Comparison of ENCODE assay signal across 17 cellular contexts in the genomic region with DNA sequence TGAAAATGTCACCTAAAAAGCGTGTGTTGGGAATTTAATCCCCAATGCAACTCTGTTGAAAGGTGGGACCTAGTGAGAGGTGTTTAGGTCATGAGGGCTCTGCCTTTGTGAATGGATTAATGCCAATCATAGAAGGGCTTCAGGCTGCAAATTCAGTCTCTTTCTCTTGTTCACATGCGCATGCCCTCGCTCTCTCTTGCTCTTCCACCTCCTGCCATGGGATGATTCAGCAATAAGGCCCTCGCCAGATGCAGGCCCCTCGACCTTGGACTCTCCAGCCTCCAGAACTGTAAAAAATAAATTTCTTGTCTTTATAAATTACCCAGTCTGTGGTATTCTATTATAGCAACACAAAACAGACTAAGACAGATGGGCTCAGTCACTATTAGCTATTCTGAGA. TPM values are rescaled to one million over a fixed set of nuclear protein-coding genes. Genes with fewer than 3 reads are reported as not detected.
DNase-seq lines count a peak whose midpoint lies in the region; ATAC-seq and TF ChIP-seq lines count a peak whose summit lies in the region.
"Had no signal": no experiment of that assay in that cellular context is flagged by ENCODE, and none has a peak within 500 bp of the region (broad histone marks: within the 10 kb centered on the region; RNA-seq: fewer than 3 reads in every experiment).

No MANE protein-coding gene starts in this region.

- CTCF ChIA-PET in CD4-positive, alpha-beta memory T cell (lab: Charles Lee; ENCODE audit: partially characterized antibody): interaction anchor here (1.5 to 1.6 kb wide), 2 partner anchors 14 to 70 kb away, joined by 3 to 4 read pairs; no protein-coding TSS in a partner anchor
- CTCF ChIA-PET in activated CD8-positive, alpha-beta T cell treated with anti-CD3 and anti-CD28 coated beads, Interleukin-2, amount 10 ng/mL, durations not matched to agents 7 days and 5 days (lab: Charles Lee): interaction anchor here (1.2 to 2.4 kb wide), 3 partner anchors 11 to 65 kb away, joined by 4 to 7 read pairs (median 4); no protein-coding TSS in a partner anchor
- CTCF ChIA-PET in naive thymus-derived CD4-positive, alpha-beta T cell (lab: Charles Lee): no interaction called here

- no peaks in the 10 kb centered on the region for H3K9me3 Mint-ChIP-seq in CD4-positive, alpha-beta memory T cell
- peaks cover 4% of the 10 kb centered on the region; the same call in 1 of the 3 replicates for H3K9me3 Mint-ChIP-seq in GM23338
- no peaks in the 10 kb centered on the region for H3K9me3 Mint-ChIP-seq in activated CD8-positive, alpha-beta T cell treated with anti-CD3 and anti-CD28 coated beads, Interleukin-2, amount 10 ng/mL, durations not matched to agents 7 days and 5 days (ENCODE audit: insufficient read depth)
- peaks cover 0 to 2% (median 0%) of the 10 kb centered on the region in 11 donors for H3K9me3 Mint-ChIP-seq in naive thymus-derived CD4-positive, alpha-beta T cell

- no peaks in the 10 kb centered on the region for H3K9me3 ChIP-seq in CD4-positive, alpha-beta memory T cell (ENCODE audit: control insufficient read depth in 1 of 2, low read length in 2 of 2)
- H3K9me3 ChIP-seq in naive thymus-derived CD4-positive, alpha-beta T cell (ENCODE audit: control insufficient read depth in 2 of 3, low read length in 3 of 3): no peaks in the 10 kb centered on the region
- no peaks in the 10 kb centered on the region for H3K9me3 ChIP-seq in effector memory CD4-positive, alpha-beta T cell (ENCODE audit: control insufficient read depth, low read length)
- H3K9me3 ChIP-seq: thoracic aorta had no signal

- peak overlapping the region in 4 of 7 donors; percentile 27 to 96 (median 76) for H3K27ac Mint-ChIP-seq in CD4-positive, alpha-beta memory T cell
- no peak overlapping the region for H3K27ac Mint-ChIP-seq in GM23338
- H3K27ac Mint-ChIP-seq in activated CD8-positive, alpha-beta T cell treated with anti-CD3 and anti-CD28 coated beads, Interleukin-2, amount 10 ng/mL, durations not matched to agents 7 days and 5 days: peak overlapping the region; percentile 28
- peak overlapping the region in 5 of 9 donors; percentile 47 to 94 (median 85) for H3K27ac Mint-ChIP-seq in naive thymus-derived CD4-positive, alpha-beta T cell

- H4K20me1 ChIP-seq in GM23338 (replicated peaks; ENCODE audit: insufficient read depth): no peaks in the 10 kb centered on the region

- DNase-seq in CD4-positive, alpha-beta memory T cell: no peak
- DNase-seq in GM23338 (ENCODE audit: low spot score): no peak
- DNase-seq in activated CD8-positive, alpha-beta T cell treated with anti-CD3 and anti-CD28 coated beads, Interleukin-2, amount 10 ng/mL, durations not matched to agents 7 days and 5 days: no peak
- DNase-seq in naive thymus-derived CD4-positive, alpha-beta T cell: no peak
- no peak for DNase-seq in effector memory CD4-positive, alpha-beta T cell
- no peak for DNase-seq in brain microvascular endothelial cell
- DNase-seq: activated CD4-positive, CD25-positive, alpha-beta regulatory T cell treated with anti-CD3 and anti-CD28 coated beads, Interleukin-2, amount 50 U/mL, for 72 hours; activated CD8-positive, alpha-beta memory T cell treated with anti-CD3 and anti-CD28 coated beads, Interleukin-2, amount 50 U/mL, for 48 hours; activated naive CD4-positive, alpha-beta T cell; GM23248; left ventricle myocardium superior; NCI-H146; NCI-H2171; retina had no signal

- TF ChIP-seq CTCF in GM23338 (conservative IDR thresholded peaks at IDR 0.05; ENCODE audit: low read depth in 2 of 2): no peak
- no peak for TF ChIP-seq CTCF in brain microvascular endothelial cell (IDR thresholded peaks at IDR 0.05; ENCODE audit: low read depth, low read length, missing control alignments)

- no peak for TF ChIP-seq POLR2A in GM18505 (IDR thresholded peaks at IDR 0.05; ENCODE audit: borderline replicate concordance, extremely low read depth, insufficient read depth, insufficient read length)

- POLR2A ChIA-PET in CD4-positive, alpha-beta memory T cell (lab: Charles Lee; ENCODE audit: partially characterized antibody): interaction anchor here (1.1 kb wide), 1 partner anchor 54 kb away, joined by 5 read pairs; no protein-coding TSS in a partner anchor
- POLR2A ChIA-PET in activated CD8-positive, alpha-beta T cell treated with anti-CD3 and anti-CD28 coated beads, Interleukin-2, amount 10 ng/mL, durations not matched to agents 7 days and 5 days (lab: Charles Lee): interaction anchor here (1.2 kb wide), 1 partner anchor 23 kb away, joined by 3 read pairs; no protein-coding TSS in a partner anchor
- POLR2A ChIA-PET in naive thymus-derived CD4-positive, alpha-beta T cell (lab: Charles Lee): interaction anchor here (0.6 to 3.0 kb wide), 2 partner anchors 27 to 59 kb away, joined by 3 to 13 read pairs; no protein-coding TSS in a partner anchor

- no peak overlapping the region for H3K4me3 ChIP-seq in CD4-positive, alpha-beta memory T cell (ENCODE audit: low read length in 2 of 2)
- no peak overlapping the region for H3K4me3 ChIP-seq in GM23338
- no peak overlapping the region for H3K4me3 ChIP-seq in naive thymus-derived CD4-positive, alpha-beta T cell (ENCODE audit: low read length)
- no peak overlapping the region for H3K4me3 ChIP-seq in effector memory CD4-positive, alpha-beta T cell (ENCODE audit: insufficient read depth, low read depth, low read length, poor library complexity, severe bottlenecking)
- no peak overlapping the region for H3K4me3 ChIP-seq in brain microvascular endothelial cell (ENCODE audit: low read depth, low read length)
- H3K4me3 ChIP-seq: GM23248, thoracic aorta had no signal

- in situ Hi-C loops in brain microvascular endothelial cell (cut with HindIII; ENCODE audit: low pct_ligation_motif_present, low sequenced_read_pairs): no loop called here

- peaks cover 49 to 74% (median 61%) of the 10 kb centered on the region in 4 donors for H3K4me1 Mint-ChIP-seq in CD4-positive, alpha-beta memory T cell
- H3K4me1 Mint-ChIP-seq in GM23338: peaks cover 23% of the 10 kb centered on the region
- peaks cover 80% of the 10 kb centered on the region for H3K4me1 Mint-ChIP-seq in activated CD8-positive, alpha-beta T cell treated with anti-CD3 and anti-CD28 coated beads, Interleukin-2, amount 10 ng/mL, durations not matched to agents 7 days and 5 days (ENCODE audit: low read depth)
- peaks cover 45 to 66% (median 60%) of the 10 kb centered on the region in 7 donors for H3K4me1 Mint-ChIP-seq in naive thymus-derived CD4-positive, alpha-beta T cell

- H3K4me3 Mint-ChIP-seq in CD4-positive, alpha-beta memory T cell: no peak overlapping the region
- no peak overlapping the region for H3K4me3 Mint-ChIP-seq in GM23338
- H3K4me3 Mint-ChIP-seq in activated CD8-positive, alpha-beta T cell treated with anti-CD3 and anti-CD28 coated beads, Interleukin-2, amount 10 ng/mL, durations not matched to agents 7 days and 5 days: no peak overlapping the region
- no peak overlapping the region for H3K4me3 Mint-ChIP-seq in naive thymus-derived CD4-positive, alpha-beta T cell

- no peaks in the 10 kb centered on the region for H3K79me2 ChIP-seq in GM23338 (replicated peaks; ENCODE audit: insufficient read depth)

- H3K36me3 Mint-ChIP-seq in CD4-positive, alpha-beta memory T cell: peaks cover 7 to 15% of the 10 kb centered on the region in 2 donors
- H3K36me3 Mint-ChIP-seq in GM23338 (ENCODE audit: low read depth): peaks cover 3% of the 10 kb centered on the region; the same call in 2 of the 3 replicates
- H3K36me3 Mint-ChIP-seq in activated CD8-positive, alpha-beta T cell treated with anti-CD3 and anti-CD28 coated beads, Interleukin-2, amount 10 ng/mL, durations not matched to agents 7 days and 5 days (ENCODE audit: low read depth): peaks cover 55% of the 10 kb centered on the region
- H3K36me3 Mint-ChIP-seq in naive thymus-derived CD4-positive, alpha-beta T cell: peaks cover 0 to 35% (median 6%) of the 10 kb centered on the region in 5 donors

- intact Hi-C loops in CD4-positive, alpha-beta memory T cell (cut with micrococcal nuclease): no loop called here
- intact Hi-C loops in naive thymus-derived CD4-positive, alpha-beta T cell (cut with micrococcal nuclease): loop anchor here in 1 of 2 donors (2.0 to 10.0 kb wide), 2 partner anchors 55 to 739 kb away; a partner anchor contains a TSS

- H2AFZ ChIP-seq in GM23338: peak overlapping the region; percentile 84; the same call in 1 of the 2 replicates
- H2AFZ ChIP-seq: GM23248 had no signal

- H3K27me3 ChIP-seq in CD4-positive, alpha-beta memory T cell (ENCODE audit: insufficient read depth, low read length): no peaks in the 10 kb centered on the region
- H3K27me3 ChIP-seq in GM23338 (ENCODE audit: insufficient read depth) (no peaks in the 10 kb centered on the region), brain microvascular endothelial cell (replicated peaks) (no peaks in the 10 kb centered on the region)
- H3K27me3 ChIP-seq in naive thymus-derived CD4-positive, alpha-beta T cell (ENCODE audit: control insufficient read depth in 2 of 2, insufficient read depth in 2 of 2, low read length in 2 of 2): no peaks in the 10 kb centered on the region
- H3K27me3 ChIP-seq in effector memory CD4-positive, alpha-beta T cell (replicated peaks; ENCODE audit: control insufficient read depth, insufficient read depth, low read length, poor library complexity, severe bottlenecking): no peaks in the 10 kb centered on the region

- no peaks in the 10 kb centered on the region for H3F3A ChIP-seq in GM23338 (replicated peaks; ENCODE audit: low read depth)

- no peak overlapping the region for H3K27ac ChIP-seq in CD4-positive, alpha-beta memory T cell (ENCODE audit: low read depth, low read length)
- H3K27ac ChIP-seq in GM23338 (ENCODE audit: low read depth) (no peak overlapping the region), brain microvascular endothelial cell (no peak overlapping the region)
- no peak overlapping the region for H3K27ac ChIP-seq in naive thymus-derived CD4-positive, alpha-beta T cell (ENCODE audit: low read depth, low read length)
- no peak overlapping the region for H3K27ac ChIP-seq in effector memory CD4-positive, alpha-beta T cell (ENCODE audit: insufficient read depth, low read length, poor library complexity, severe bottlenecking)
- H3K27ac ChIP-seq: GM23248, thoracic aorta had no signal

- no peak overlapping the region for H3K4me2 ChIP-seq in GM23338

- ATAC-seq in GM23338: peak; percentile 38
- no peak for ATAC-seq in activated CD8-positive, alpha-beta T cell treated with anti-CD3 and anti-CD28 coated beads, Interleukin-2, amount 10 ng/mL, durations not matched to agents 7 days and 5 days
- ATAC-seq in naive thymus-derived CD4-positive, alpha-beta T cell: no peak
- ATAC-seq in GM18505 (IDR thresholded peaks at IDR 0.05; ENCODE audit: unreplicated experiment): no peak
- ATAC-seq: left ventricle myocardium superior, Panc1 had no signal

- no peaks in the 10 kb centered on the region for H3K36me3 ChIP-seq in CD4-positive, alpha-beta memory T cell (ENCODE audit: insufficient read depth, low read length)
- H3K36me3 ChIP-seq in GM23338 (ENCODE audit: insufficient read depth) (no peaks in the 10 kb centered on the region), brain microvascular endothelial cell (replicated peaks) (no peaks in the 10 kb centered on the region)
- H3K36me3 ChIP-seq in naive thymus-derived CD4-positive, alpha-beta T cell (ENCODE audit: control insufficient read depth in 2 of 3, insufficient read depth in 3 of 3, low read length in 3 of 3): no peaks in the 10 kb centered on the region
- H3K36me3 ChIP-seq in effector memory CD4-positive, alpha-beta T cell (ENCODE audit: control insufficient read depth, insufficient read depth, low read length): no peaks in the 10 kb centered on the region
- H3K36me3 ChIP-seq: thoracic aorta had no signal

- H3K4me1 ChIP-seq in CD4-positive, alpha-beta memory T cell (ENCODE audit: insufficient read depth, low read length): peaks cover 61% of the 10 kb centered on the region
- peaks cover 28% of the 10 kb centered on the region for H3K4me1 ChIP-seq in GM23338 (ENCODE audit: insufficient read depth)
- H3K4me1 ChIP-seq in naive thymus-derived CD4-positive, alpha-beta T cell (ENCODE audit: control insufficient read depth in 2 of 2, insufficient read depth in 2 of 2, low read length in 2 of 2): peaks cover 39 to 44% of the 10 kb centered on the region in 2 donors
- H3K4me1 ChIP-seq in effector memory CD4-positive, alpha-beta T cell (ENCODE audit: control insufficient read depth, insufficient read depth, low read length, poor library complexity, severe bottlenecking): peaks cover 41% of the 10 kb centered on the region

- H3K27me3 Mint-ChIP-seq in CD4-positive, alpha-beta memory T cell: no peaks in the 10 kb centered on the region
- peaks cover 12% of the 10 kb centered on the region for H3K27me3 Mint-ChIP-seq in GM23338 (ENCODE audit: insufficient read depth, low read depth, poor library complexity)
- no peaks in the 10 kb centered on the region for H3K27me3 Mint-ChIP-seq in activated CD8-positive, alpha-beta T cell treated with anti-CD3 and anti-CD28 coated beads, Interleukin-2, amount 10 ng/mL, durations not matched to agents 7 days and 5 days (ENCODE audit: low read depth)
- no peaks in the 10 kb centered on the region for H3K27me3 Mint-ChIP-seq in naive thymus-derived CD4-positive, alpha-beta T cell

- peaks cover 6% of the 10 kb centered on the region for H3K9me2 ChIP-seq in GM23338 (ENCODE audit: insufficient read depth)

RNA-seq across cellular contexts. Expression of a gene that starts 55.4 kb away (rescaled TPM):
- total RNA-seq in CD4-positive, alpha-beta memory T cell: 10 to 100 TPM; 26.4 to 27.6 TPM
- polyA plus RNA-seq in CD4-positive, alpha-beta memory T cell: 1 to 10 TPM; 2.9 to 8.3 TPM
- 2.4 and 6.5 TPM in 2 replicates for total RNA-seq in GM23338 (2014; rRNA removed; shearing (Covaris generic))
- polyA plus RNA-seq in GM23338 (2016; fragmentation: Nextera tagmentation; extraction: Ambion mirVana): 1.4 and 1.9 TPM in 2 replicates
- total RNA-seq in activated CD8-positive, alpha-beta T cell treated with anti-CD3 and anti-CD28 coated beads, Interleukin-2, amount 10 ng/mL, durations not matched to agents 7 days and 5 days: 10 to 100 TPM; 43.8 to 45.6 TPM
- 10 to 100 TPM; 12.2 to 57.2 (median 19.3) TPM for total RNA-seq in naive thymus-derived CD4-positive, alpha-beta T cell
- 1 to 10 TPM; 2.5 to 2.9 TPM for polyA plus RNA-seq in naive thymus-derived CD4-positive, alpha-beta T cell
